In the genomic region with DNA sequence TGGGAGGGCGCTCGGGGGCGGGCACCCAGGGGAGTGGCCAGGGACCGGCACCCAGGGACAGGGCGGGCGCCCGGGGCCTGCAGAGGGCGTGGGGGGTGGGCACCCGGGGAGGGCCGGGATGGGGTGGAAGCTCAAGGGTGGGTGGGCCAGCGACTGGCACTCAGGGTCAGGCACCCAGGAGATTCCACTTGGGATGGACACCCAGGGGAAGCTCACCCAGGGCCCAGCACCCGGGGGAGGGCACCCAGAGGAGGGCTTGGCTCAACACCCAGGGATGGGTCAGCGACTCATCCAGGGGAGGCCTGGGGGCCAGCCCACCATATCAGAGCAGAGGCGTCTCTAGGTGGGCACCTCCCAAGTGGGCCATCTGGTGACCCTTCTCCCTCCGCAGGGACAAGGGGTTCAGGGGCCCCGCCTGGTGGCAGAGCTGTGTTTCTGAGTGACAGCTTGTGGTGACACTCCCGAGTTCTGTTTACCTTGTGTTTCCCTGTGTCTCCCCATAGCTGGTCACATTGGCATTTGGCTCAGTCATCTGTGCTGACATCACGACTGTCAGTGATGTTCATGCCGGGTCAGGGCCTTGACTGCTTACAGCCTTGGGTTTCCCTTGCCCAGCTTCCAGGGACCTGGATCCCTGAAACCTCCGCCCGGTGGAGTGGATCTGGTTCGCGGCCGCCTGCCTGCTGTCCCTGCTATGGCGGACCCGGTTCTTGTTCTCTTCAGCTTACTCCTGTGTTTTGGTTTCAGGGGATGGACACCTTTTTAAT, we compare ENCODE assay signal across 8 cellular contexts. TPM values are rescaled to one million over a fixed set of nuclear protein-coding genes. Genes with fewer than 3 reads are reported as not detected.
DNase-seq lines count a peak whose midpoint lies in the region; ATAC-seq and TF ChIP-seq lines count a peak whose summit lies in the region.

No MANE protein-coding gene starts in this region.

- no peaks in the 10 kb centered on the region for H3K9me3 Mint-ChIP-seq in effector memory CD8-positive, alpha-beta T cell

- peak overlapping the region; percentile 99 for H3K9ac ChIP-seq in mesenchymal stem cell (ENCODE audit: low read length)

- peak overlapping the region; percentile 93 for H3K4me2 ChIP-seq in mesenchymal stem cell (ENCODE audit: low read length, poor library complexity, severe bottlenecking)

- no peak overlapping the region for H3K27ac ChIP-seq in mesenchymal stem cell (ENCODE audit: low read length, poor library complexity, severe bottlenecking)

- H3K36me3 ChIP-seq in mesenchymal stem cell (ENCODE audit: control insufficient read depth in 1 of 2, insufficient read depth in 2 of 2, low read depth in 1 of 2, low read length in 2 of 2) = peaks cover 0 to 12% of the 10 kb centered on the region in 2 experiments

- peak overlapping the region; percentile 93 for H3K27ac Mint-ChIP-seq in effector memory CD8-positive, alpha-beta T cell

- H4K91ac ChIP-seq in mesenchymal stem cell (ENCODE audit: low read length) = peak overlapping the region; percentile 3

- ATAC-seq in GM18499 (IDR thresholded peaks at IDR 0.05; ENCODE audit: insufficient read depth, unreplicated experiment) (peak; percentile 12), HG02938 (IDR thresholded peaks at IDR 0.05; ENCODE audit: unreplicated experiment) (peak; percentile 20)
- peak; percentile 27 for ATAC-seq in effector memory CD8-positive, alpha-beta T cell (replicated peaks)

- H4K8ac ChIP-seq in mesenchymal stem cell (ENCODE audit: low read length) = peak overlapping the region; percentile 86

- peak overlapping the region; percentile 71 to 85 for H3K4me3 Mint-ChIP-seq in effector memory CD8-positive, alpha-beta T cell

- peak overlapping the region; percentile 84 to 86 for H3K4ac ChIP-seq in mesenchymal stem cell (ENCODE audit: low read depth in 1 of 2, low read length in 2 of 2)

- H2AK5ac ChIP-seq in mesenchymal stem cell (ENCODE audit: low read length, severe bottlenecking) = peak overlapping the region; percentile 35

- peaks cover 23% of the 10 kb centered on the region for H3K4me1 ChIP-seq in mesenchymal stem cell (ENCODE audit: control insufficient read depth, insufficient read depth, low read depth, low read length)

- peak overlapping the region; percentile 46 for H2BK5ac ChIP-seq in mesenchymal stem cell (ENCODE audit: low read depth, low read length, poor library complexity, severe bottlenecking)

- H3K27me3 ChIP-seq in mesenchymal stem cell (ENCODE audit: control insufficient read depth in 1 of 2, insufficient read depth in 1 of 2, low read length in 2 of 2) = no peaks in the 10 kb centered on the region

- H3K36me3 Mint-ChIP-seq in effector memory CD8-positive, alpha-beta T cell (ENCODE audit: insufficient read depth) = peaks cover 40% of the 10 kb centered on the region

- WGBS in mesenchymal stem cell = 25% methylated on average over 25 of the region's 26 CpGs

- H3K9me3 ChIP-seq in mesenchymal stem cell (ENCODE audit: control insufficient read depth, low read length) = no peaks in the 10 kb centered on the region

- peak overlapping the region in 1 of 2 experiments; percentile 18 for H2BK12ac ChIP-seq in mesenchymal stem cell (ENCODE audit: low read length in 2 of 2)

- DNase-seq in AG04449 (ENCODE audit: low read depth, low spot score) (no peak), NCI-H1694 treated with DMSO at 0.1 percent for 48 hours (lab: John Stamatoyannopoulos, UW) (peak; percentile 64), mesenchymal stem cell (peak; percentile 94)
- peak; percentile 35 to 40 for DNase-seq in activated CD4-positive, alpha-beta T cell treated with anti-CD3 and anti-CD28 coated beads, Interleukin-2, amount 50 U/mL, for 4 hours
- DNase-seq in effector memory CD8-positive, alpha-beta T cell = peak; percentile 55 to 67 (median 60)
- DNase-seq in stimulated activated CD8-positive, alpha-beta memory T cell treated with anti-CD3 and anti-CD28 coated beads, Interleukin-4, amount 100 ng/mL, for 24 hours (ENCODE audit: low read depth) = peak; percentile 31

- peak overlapping the region; percentile 91 for H2BK15ac ChIP-seq in mesenchymal stem cell (ENCODE audit: low read depth, poor library complexity, severe bottlenecking)

- peak overlapping the region; percentile 68 for H2AFZ ChIP-seq in mesenchymal stem cell (ENCODE audit: low read depth, low read length)

- H3K18ac ChIP-seq in mesenchymal stem cell (ENCODE audit: low read depth in 1 of 2, low read length in 2 of 2) = peak overlapping the region; percentile 76 to 96

- H3K79me1 ChIP-seq in mesenchymal stem cell (replicated peaks; ENCODE audit: low read length, poor library complexity, severe bottlenecking) = peaks cover 36% of the 10 kb centered on the region

- no peaks in the 10 kb centered on the region for H3K27me3 Mint-ChIP-seq in effector memory CD8-positive, alpha-beta T cell

- H2BK120ac ChIP-seq in mesenchymal stem cell (ENCODE audit: low read depth, low read length) = peak overlapping the region; percentile 95

- CTCF ChIA-PET in AG04449 (lab: Yijun Ruan, JAX) = interaction anchor here (0.6 to 5.0 kb wide), 18 partner anchors 8 to 690 kb away, joined by 3 to 53 read pairs (median 4); partner anchors contain the start of genes GJC2 and GUK1

- peaks cover 21 to 27% of the 10 kb centered on the region in 2 donors for H3K4me1 Mint-ChIP-seq in effector memory CD8-positive, alpha-beta T cell (ENCODE audit: low read depth in 2 of 2)

- peak; percentile 44 for TF ChIP-seq CTCF in AG04449 (IDR thresholded peaks at IDR 0.05; ENCODE audit: insufficient read depth, low read length, missing control alignments)

- no peak overlapping the region for H3K23ac ChIP-seq in mesenchymal stem cell (ENCODE audit: low read length in 2 of 2)

- peak overlapping the region; percentile 73 for H3K4me3 ChIP-seq in AG04449 (ENCODE audit: low read depth, low read length)
- H3K4me3 ChIP-seq in mesenchymal stem cell (ENCODE audit: insufficient read depth in 1 of 2, low read depth in 1 of 2, low read length in 2 of 2) = peak overlapping the region; percentile 71 to 90

- peak overlapping the region; percentile 38 to 68 for H3K14ac ChIP-seq in mesenchymal stem cell (ENCODE audit: low read length in 2 of 2)

- POLR2A ChIA-PET in AG04449 (lab: Yijun Ruan, JAX) = interaction anchor here (0.7 to 2.4 kb wide), 5 partner anchors 11 to 1585 kb away, joined by 3 to 15 read pairs (median 3); partner anchors contain the start of gene GUK1

RNA-seq across cellular contexts. Expression of gene IBA57, which starts 0.7 kb away (rescaled TPM):
- 1.2 TPM for polyA plus RNA-seq in mesenchymal stem cell (2013, experiment 1 of 2)
- polyA plus RNA-seq in mesenchymal stem cell (2013, experiment 2 of 2) = 1.7 TPM

RNA-seq across cellular contexts. Expression of gene GJC2, which starts 16.6 kb away (rescaled TPM):
- 0.33 TPM for polyA plus RNA-seq in mesenchymal stem cell (2013, experiment 1 of 2)
- polyA plus RNA-seq in mesenchymal stem cell (2013, experiment 2 of 2) = 0.37 TPM

RNA-seq across cellular contexts. Expression of gene GUK1, which starts 26.3 kb away (rescaled TPM):
- 218 TPM for polyA plus RNA-seq in mesenchymal stem cell (2013, experiment 1 of 2)
- polyA plus RNA-seq in mesenchymal stem cell (2013, experiment 2 of 2) = 225 TPM

RNA-seq across cellular contexts. Expression of gene OBSCN, which starts 41.5 kb away (rescaled TPM):
- polyA plus RNA-seq in mesenchymal stem cell (2013, experiment 1 of 2) = 4.5 TPM
- 4.9 TPM for polyA plus RNA-seq in mesenchymal stem cell (2013, experiment 2 of 2)

RNA-seq across cellular contexts. Expression of gene MRPL55, which starts 57.3 kb away (rescaled TPM):
- polyA plus RNA-seq in mesenchymal stem cell (2013, experiment 1 of 2) = 49.1 TPM
- polyA plus RNA-seq in mesenchymal stem cell (2013, experiment 2 of 2) = 50.1 TPM
